In the genomic region with DNA sequence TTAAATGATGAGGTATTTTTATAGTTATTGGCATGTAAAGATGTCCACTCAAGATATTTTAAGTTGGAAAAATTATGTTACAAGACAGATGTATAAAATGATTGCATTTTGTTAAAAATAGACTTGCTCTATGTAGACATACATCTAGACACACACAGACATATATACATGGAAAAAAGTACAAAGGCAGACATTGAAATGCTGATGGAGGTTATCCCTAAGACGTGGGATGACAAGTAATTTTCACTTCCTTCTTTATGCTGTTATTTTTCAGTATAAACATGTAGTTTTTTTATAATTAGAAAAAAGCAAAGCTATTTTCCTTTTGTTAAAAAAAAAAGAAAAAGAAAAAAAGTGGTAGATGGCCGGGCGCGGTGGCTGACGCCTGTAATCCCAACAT, we compare ENCODE assay signal across 31 cellular contexts.
"Had no signal": no experiment of that assay in that cellular context is flagged by ENCODE, and none has a peak within 500 bp of the region (broad histone marks: within the 10 kb centered on the region; RNA-seq: fewer than 3 reads in every experiment).

No MANE protein-coding gene starts in this region.

- H3K36me3 ChIP-seq: brain microvascular endothelial cell had no signal

- H3K4me1 Mint-ChIP-seq: activated naive CD8-positive, alpha-beta T cell treated with anti-CD3 and anti-CD28 coated beads for 36 hours; activated T-helper 17 cell treated with anti-CD3 and anti-CD28 coated beads, Interleukin-2, amount 50 U/mL, for 72 hours had no signal

- H3K9me3 Mint-ChIP-seq: activated CD4-positive, alpha-beta T cell treated with anti-CD3 and anti-CD28 coated beads, Interleukin-2, amount 10 ng/mL, durations not matched to agents 24 days and 14 days; activated CD8-positive, alpha-beta T cell treated with anti-CD3 and anti-CD28 coated beads for 36 hours; activated naive CD8-positive, alpha-beta T cell treated with anti-CD3 and anti-CD28 coated beads for 36 hours; activated T-cell treated with anti-CD3 and anti-CD28 coated beads, Interleukin-2, amount 50 U/mL, for 72 hours; activated T-helper 17 cell treated with anti-CD3 and anti-CD28 coated beads, Interleukin-2, amount 50 U/mL, for 72 hours had no signal

- ATAC-seq: activated CD8-positive, alpha-beta T cell treated with anti-CD3 and anti-CD28 coated beads for 36 hours; activated T-cell treated with anti-CD3 and anti-CD28 coated beads, Interleukin-2, amount 50 U/mL, for 72 hours; activated T-helper 17 cell treated with anti-CD3 and anti-CD28 coated beads, Interleukin-2, amount 50 U/mL, for 72 hours; Right ventricle myocardium inferior had no signal

- H3K27me3 Mint-ChIP-seq: activated naive CD8-positive, alpha-beta T cell treated with anti-CD3 and anti-CD28 coated beads for 36 hours had no signal

- DNase-seq: activated CD4-positive, alpha-beta T cell treated with anti-CD3 and anti-CD28 coated beads, Interleukin-2, amount 10 ng/mL, durations not matched to agents 24 days and 14 days; activated CD4-positive, alpha-beta T cell treated with anti-CD3 and anti-CD28 coated beads, Interleukin-2, amount 50 U/mL, for 4 hours; activated CD8-positive, alpha-beta T cell treated with anti-CD3 and anti-CD28 coated beads for 36 hours; activated effector memory CD4-positive, alpha-beta T cell treated with anti-CD3 and anti-CD28 coated beads, Interleukin-2, amount 50 U/mL, for 16 hours; activated naive CD4-positive, alpha-beta T cell; activated naive CD4-positive, alpha-beta T cell treated with anti-CD3 and anti-CD28 coated beads, Interleukin-2, amount 50 U/mL, for 16 hours; activated naive CD8-positive, alpha-beta T cell treated with anti-CD3 and anti-CD28 coated beads for 36 hours; activated T-cell treated with anti-CD3 and anti-CD28 coated beads, Interleukin-2, amount 50 U/mL, for 1 hour; activated T-cell treated with anti-CD3 and anti-CD28 coated beads, Interleukin-2, amount 50 U/mL, for 72 hours; amniotic stem cell; aorta; brain microvascular endothelial cell; central memory CD4-positive, alpha-beta T cell; NCI-H1092; NCI-H1436 treated with DMSO at 0.1 percent for 48 hours; NCI-H1694 treated with DMSO at 0.1 percent for 48 hours; NCI-H2029; NCI-H2171; NCI-H446; NCI-H524; NCI-H69; NCI-H82; PC-9; SIG-M5; SW 1271; T-helper 1 cell; T-helper 2 cell; T-helper 9 cell had no signal

- H3K4me2 ChIP-seq: PC-9 had no signal

- H3K27ac ChIP-seq: brain microvascular endothelial cell, PC-9, RWPE1 had no signal

- H3K27ac Mint-ChIP-seq: activated CD4-positive, alpha-beta T cell treated with anti-CD3 and anti-CD28 coated beads, Interleukin-2, amount 10 ng/mL, durations not matched to agents 24 days and 14 days; activated CD8-positive, alpha-beta T cell treated with anti-CD3 and anti-CD28 coated beads for 36 hours; activated naive CD8-positive, alpha-beta T cell treated with anti-CD3 and anti-CD28 coated beads for 36 hours; activated T-cell treated with anti-CD3 and anti-CD28 coated beads, Interleukin-2, amount 50 U/mL, for 72 hours; activated T-helper 17 cell treated with anti-CD3 and anti-CD28 coated beads, Interleukin-2, amount 50 U/mL, for 72 hours had no signal

- H3K4me3 ChIP-seq: PC-9 had no signal

- H3K4me3 Mint-ChIP-seq: activated CD4-positive, alpha-beta T cell treated with anti-CD3 and anti-CD28 coated beads, Interleukin-2, amount 10 ng/mL, durations not matched to agents 24 days and 14 days; activated CD8-positive, alpha-beta T cell treated with anti-CD3 and anti-CD28 coated beads for 36 hours; activated naive CD8-positive, alpha-beta T cell treated with anti-CD3 and anti-CD28 coated beads for 36 hours; activated T-cell treated with anti-CD3 and anti-CD28 coated beads, Interleukin-2, amount 50 U/mL, for 72 hours; activated T-helper 17 cell treated with anti-CD3 and anti-CD28 coated beads, Interleukin-2, amount 50 U/mL, for 72 hours had no signal

- H3K36me3 Mint-ChIP-seq: activated naive CD8-positive, alpha-beta T cell treated with anti-CD3 and anti-CD28 coated beads for 36 hours had no signal
